Comparison of ENCODE assay signal across 23 cellular contexts in genomic region chr12:31843399-31844095, GRCh38.
"Had no signal": no experiment of that assay in that cellular context is flagged by ENCODE, and none has a peak within 500 bp of the region (broad histone marks: within the 10 kb centered on the region; RNA-seq: fewer than 3 reads in every experiment).

No MANE protein-coding gene starts in this region.

- DNase-seq: activated CD4-positive, alpha-beta T cell treated with anti-CD3 and anti-CD28 coated beads for 36 hours; activated CD4-positive, alpha-beta T cell treated with anti-CD3 and anti-CD28 coated beads, Interleukin-2, amount 50 U/mL, for 4 hours; activated CD8-positive, alpha-beta memory T cell treated with anti-CD3 and anti-CD28 coated beads for 24 hours; activated CD8-positive, alpha-beta memory T cell treated with anti-CD3 and anti-CD28 coated beads, Interleukin-2, amount 50 U/mL, for 48 hours; activated naive CD4-positive, alpha-beta T cell treated with anti-CD3 and anti-CD28 coated beads for 36 hours; activated T-cell treated with anti-CD3 and anti-CD28 coated beads, Interleukin-2, amount 50 U/mL, for 4 hours; amygdala; colonic mucosa; dorsolateral prefrontal cortex; foreskin fibroblast; kidney; lower lobe of right lung; naive B cell; small intestine; stimulated activated CD4-positive, alpha-beta T cell treated with anti-CD3 and anti-CD28 coated beads, Interleukin-2, amount 100 ng/mL, for 24 hours; transverse colon; uterus had no signal

- H3K4me1 Mint-ChIP-seq: activated CD4-positive, alpha-beta T cell treated with anti-CD3 and anti-CD28 coated beads for 36 hours; neural crest cell; stimulated activated effector memory CD8-positive, alpha-beta T cell treated with anti-CD3 and anti-CD28 coated beads, Interleukin-12 subunit alpha, Interleukin-12 subunit beta, amount 100 ng/mL, for 72 hours; WTC11 had no signal

- ATAC-seq: activated CD4-positive, alpha-beta T cell treated with anti-CD3 and anti-CD28 coated beads for 36 hours; activated T-cell treated with anti-CD3 and anti-CD28 coated beads, Interleukin-2, amount 50 U/mL, for 4 hours; left lobe of liver; lower lobe of right lung; sciatic nerve; stimulated activated effector memory CD8-positive, alpha-beta T cell treated with anti-CD3 and anti-CD28 coated beads, Interleukin-12 subunit alpha, Interleukin-12 subunit beta, amount 100 ng/mL, for 72 hours; WTC11 had no signal

- H3K27me3 Mint-ChIP-seq: activated CD4-positive, alpha-beta T cell treated with anti-CD3 and anti-CD28 coated beads for 36 hours; naive B cell had no signal

- H3K36me3 Mint-ChIP-seq: stimulated activated effector memory CD8-positive, alpha-beta T cell treated with anti-CD3 and anti-CD28 coated beads, Interleukin-12 subunit alpha, Interleukin-12 subunit beta, amount 100 ng/mL, for 72 hours had no signal

- H3K4me3 Mint-ChIP-seq: activated CD4-positive, alpha-beta T cell treated with anti-CD3 and anti-CD28 coated beads for 36 hours; activated naive CD4-positive, alpha-beta T cell treated with anti-CD3 and anti-CD28 coated beads for 36 hours; activated T-cell treated with anti-CD3 and anti-CD28 coated beads, Interleukin-2, amount 50 U/mL, for 4 hours; neural crest cell; stimulated activated effector memory CD8-positive, alpha-beta T cell treated with anti-CD3 and anti-CD28 coated beads, Interleukin-12 subunit alpha, Interleukin-12 subunit beta, amount 100 ng/mL, for 72 hours; WTC11 had no signal

- H3K4me3 ChIP-seq: colonic mucosa, dorsolateral prefrontal cortex, lower lobe of right lung, transverse colon, uterus had no signal

- H3K4me1 ChIP-seq: colonic mucosa, lower lobe of right lung, transverse colon, uterus had no signal

- H3K27ac ChIP-seq: colonic mucosa, dorsolateral prefrontal cortex, lower lobe of right lung, transverse colon, uterus had no signal

- H3K27me3 ChIP-seq: colonic mucosa, dorsolateral prefrontal cortex, transverse colon, uterus had no signal

- H3K27ac Mint-ChIP-seq: activated CD4-positive, alpha-beta T cell treated with anti-CD3 and anti-CD28 coated beads for 36 hours; activated naive CD4-positive, alpha-beta T cell treated with anti-CD3 and anti-CD28 coated beads for 36 hours; activated T-helper 2 cell treated with anti-CD3 and anti-CD28 coated beads, Interferon-gamma antibody, Interleukin-2, Interleukin-4, amounts not matched to agents 10 μg/mL and 5 μg/mL and 100 μg/mL, durations not matched to agents 14 hours and 24 hours and 36 hours; stimulated activated effector memory CD8-positive, alpha-beta T cell treated with anti-CD3 and anti-CD28 coated beads, Interleukin-12 subunit alpha, Interleukin-12 subunit beta, amount 100 ng/mL, for 72 hours; WTC11 had no signal
